Comparison of ENCODE assay signal across 19 cellular contexts in the genomic region with DNA sequence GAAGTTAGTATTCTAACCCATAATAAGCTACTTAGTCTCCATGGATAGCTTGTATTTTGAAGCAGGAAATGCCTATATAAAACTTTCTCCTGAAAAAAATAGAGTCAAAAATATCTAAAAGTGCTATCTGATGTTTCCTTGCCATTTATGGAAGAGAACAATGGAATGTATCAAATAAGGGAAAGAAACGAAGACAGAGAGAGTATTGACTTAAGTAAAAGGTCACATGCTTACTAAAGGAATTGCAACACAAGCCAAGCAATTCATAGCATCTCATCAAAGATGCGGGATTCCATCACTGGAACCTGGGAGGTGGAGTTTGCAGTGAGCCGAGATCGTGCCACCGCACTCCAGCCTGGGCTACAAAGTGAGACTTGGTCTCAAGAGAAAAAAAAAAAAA.
DNase-seq lines count a peak whose midpoint lies in the region; ATAC-seq, FAIRE-seq and TF ChIP-seq lines count a peak whose summit lies in the region.
"Had no signal": no experiment of that assay in that cellular context is flagged by ENCODE, and none has a peak within 500 bp of the region (broad histone marks: within the 10 kb centered on the region; RNA-seq: fewer than 3 reads in every experiment).

No MANE protein-coding gene starts in this region.

- DNase-seq in activated CD4-positive, alpha-beta T cell treated with anti-CD3 and anti-CD28 coated beads for 36 hours, result no peak
- no peak for DNase-seq in activated CD4-positive, alpha-beta T cell treated with anti-CD3 and anti-CD28 coated beads, Interleukin-2, amount 10 ng/mL, durations not matched to agents 7 days and 5 days
- DNase-seq in natural killer cell treated with Interleukin-12 subunit alpha and Interleukin-12 subunit beta and Interleukin-15 and Interleukin-18, amount 100 ng/mL, for 72 hours (ENCODE audit: low spot score), result no peak
- DNase-seq in natural killer cell (no peak), urothelium cell line (ENCODE audit: low spot score) (no peak)
- DNase-seq in activated naive CD8-positive, alpha-beta T cell treated with anti-CD3 and anti-CD28 coated beads, Interleukin-2, amount 50 U/mL, for 24 hours, result no peak
- DNase-seq in CD8-positive, alpha-beta T cell, result no peak
- DNase-seq: 8988T, Caco-2, GDM1, H9, NCI-H1436, NCI-H1930, NCI-H226, NCI-H524 treated with DMSO at 0.1 percent for 48 hours had no signal

- H3K4me1 Mint-ChIP-seq in activated CD4-positive, alpha-beta T cell treated with anti-CD3 and anti-CD28 coated beads for 36 hours, result peaks cover 81% of the 10 kb centered on the region
- peaks cover 13% of the 10 kb centered on the region for H3K4me1 Mint-ChIP-seq in activated CD4-positive, alpha-beta T cell treated with anti-CD3 and anti-CD28 coated beads, Interleukin-2, amount 10 ng/mL, durations not matched to agents 7 days and 5 days
- H3K4me1 Mint-ChIP-seq in natural killer cell treated with Interleukin-12 subunit alpha and Interleukin-12 subunit beta and Interleukin-15 and Interleukin-18, amount 100 ng/mL, for 72 hours (ENCODE audit: low read depth in 2 of 2), result peaks cover under 1 to 28% of the 10 kb centered on the region in 2 donors
- H3K4me1 Mint-ChIP-seq in natural killer cell, result peaks cover 0 to 7% of the 10 kb centered on the region in 2 donors
- H3K4me1 Mint-ChIP-seq in activated naive CD8-positive, alpha-beta T cell treated with anti-CD3 and anti-CD28 coated beads, Interleukin-2, amount 50 U/mL, for 24 hours, result peaks cover 51% of the 10 kb centered on the region
- no peaks in the 10 kb centered on the region for H3K4me1 Mint-ChIP-seq in CD8-positive, alpha-beta T cell (ENCODE audit: low read depth)

- H3K4me1 ChIP-seq in CD8-positive, alpha-beta T cell (ENCODE audit: insufficient read depth, low read length), result no peaks in the 10 kb centered on the region
- H3K4me1 ChIP-seq: Caco-2 had no signal

- no peaks in the 10 kb centered on the region for H3K9me3 Mint-ChIP-seq in activated CD4-positive, alpha-beta T cell treated with anti-CD3 and anti-CD28 coated beads for 36 hours (ENCODE audit: low read depth)
- peaks cover 3% of the 10 kb centered on the region for H3K9me3 Mint-ChIP-seq in activated CD4-positive, alpha-beta T cell treated with anti-CD3 and anti-CD28 coated beads, Interleukin-2, amount 10 ng/mL, durations not matched to agents 7 days and 5 days
- no peaks in the 10 kb centered on the region for H3K9me3 Mint-ChIP-seq in natural killer cell treated with Interleukin-12 subunit alpha and Interleukin-12 subunit beta and Interleukin-15 and Interleukin-18, amount 100 ng/mL, for 72 hours
- H3K9me3 Mint-ChIP-seq in natural killer cell, result no peaks in the 10 kb centered on the region
- no peaks in the 10 kb centered on the region for H3K9me3 Mint-ChIP-seq in activated naive CD8-positive, alpha-beta T cell treated with anti-CD3 and anti-CD28 coated beads, Interleukin-2, amount 50 U/mL, for 24 hours
- H3K9me3 Mint-ChIP-seq in CD8-positive, alpha-beta T cell, result no peaks in the 10 kb centered on the region
- H3K9me3 Mint-ChIP-seq: H9 had no signal

- CTCF ChIA-PET in activated CD4-positive, alpha-beta T cell treated with anti-CD3 and anti-CD28 coated beads for 36 hours (lab: Charles Lee), result interaction anchor here (0.7 to 2.5 kb wide), 7 partner anchors 40 to 407 kb away, joined by 3 to 10 read pairs (median 5); no protein-coding TSS in a partner anchor
- CTCF ChIA-PET in activated CD4-positive, alpha-beta T cell treated with anti-CD3 and anti-CD28 coated beads, Interleukin-2, amount 10 ng/mL, durations not matched to agents 7 days and 5 days (lab: Charles Lee), result interaction anchor here (0.6 to 1.3 kb wide), 3 partner anchors 9 to 12 kb away, joined by 3 to 5 read pairs (median 3); no protein-coding TSS in a partner anchor
- CTCF ChIA-PET in CD8-positive, alpha-beta T cell (lab: Charles Lee), result no interaction called here

- no peak for FAIRE-seq in urothelium cell line (lab: Jason Lieb, UNC)
- FAIRE-seq: GM19239 had no signal

- H3K4me3 Mint-ChIP-seq in activated CD4-positive, alpha-beta T cell treated with anti-CD3 and anti-CD28 coated beads for 36 hours, result peak overlapping the region; percentile 59
- H3K4me3 Mint-ChIP-seq in activated CD4-positive, alpha-beta T cell treated with anti-CD3 and anti-CD28 coated beads, Interleukin-2, amount 10 ng/mL, durations not matched to agents 7 days and 5 days, result no peak overlapping the region
- peak overlapping the region; percentile 43 for H3K4me3 Mint-ChIP-seq in natural killer cell treated with Interleukin-12 subunit alpha and Interleukin-12 subunit beta and Interleukin-15 and Interleukin-18, amount 100 ng/mL, for 72 hours
- no peak overlapping the region for H3K4me3 Mint-ChIP-seq in natural killer cell
- H3K4me3 Mint-ChIP-seq in activated naive CD8-positive, alpha-beta T cell treated with anti-CD3 and anti-CD28 coated beads, Interleukin-2, amount 50 U/mL, for 24 hours, result peak overlapping the region; percentile 42
- no peak overlapping the region for H3K4me3 Mint-ChIP-seq in CD8-positive, alpha-beta T cell
- H3K4me3 Mint-ChIP-seq: H9 had no signal

- ATAC-seq in activated CD4-positive, alpha-beta T cell treated with anti-CD3 and anti-CD28 coated beads for 36 hours, result no peak
- no peak for ATAC-seq in natural killer cell treated with Interleukin-12 subunit alpha and Interleukin-12 subunit beta and Interleukin-15 and Interleukin-18, amount 100 ng/mL, for 72 hours
- no peak for ATAC-seq in natural killer cell
- ATAC-seq in activated naive CD8-positive, alpha-beta T cell treated with anti-CD3 and anti-CD28 coated beads, Interleukin-2, amount 50 U/mL, for 24 hours, result no peak
- no peak for ATAC-seq in HG03025 (IDR thresholded peaks at IDR 0.05; ENCODE audit: low FRiP score, unreplicated experiment)
- no peak for ATAC-seq in CD8-positive, alpha-beta T cell

- no peaks in the 10 kb centered on the region for H3K9me3 ChIP-seq in CD8-positive, alpha-beta T cell (ENCODE audit: low read length)
- H3K9me3 ChIP-seq: Caco-2 had no signal

- POLR2A ChIA-PET in activated CD4-positive, alpha-beta T cell treated with anti-CD3 and anti-CD28 coated beads for 36 hours (lab: Charles Lee), result interaction anchor here (0.6 to 2.4 kb wide), 6 partner anchors 41 to 353 kb away, joined by 4 to 17 read pairs (median 7); a partner anchor contains a TSS
- POLR2A ChIA-PET in activated CD4-positive, alpha-beta T cell treated with anti-CD3 and anti-CD28 coated beads, Interleukin-2, amount 10 ng/mL, durations not matched to agents 7 days and 5 days (lab: Charles Lee), result interaction anchor here (0.6 kb wide), 1 partner anchor 355 kb away, joined by 3 read pairs; no protein-coding TSS in a partner anchor
- POLR2A ChIA-PET in CD8-positive, alpha-beta T cell (lab: Charles Lee), result no interaction called here

- TF ChIP-seq CTCF in natural killer cell (IDR thresholded peaks at IDR 0.05), result no peak
- TF ChIP-seq CTCF in CD8-positive, alpha-beta T cell (IDR thresholded peaks at IDR 0.05), result no peak

- intact Hi-C loops in activated CD4-positive, alpha-beta T cell treated with anti-CD3 and anti-CD28 coated beads for 36 hours (cut with DNase I, micrococcal nuclease), result loop anchor here (1.0 to 10.0 kb wide), 16 partner anchors 39 to 1041 kb away; a partner anchor contains a TSS
- intact Hi-C loops in natural killer cell (cut with micrococcal nuclease), result no loop called here
- intact Hi-C loops in CD8-positive, alpha-beta T cell (cut with DNase I, micrococcal nuclease), result no loop called here

- H3K4me3 ChIP-seq in CD8-positive, alpha-beta T cell (ENCODE audit: low read depth, low read length), result no peak overlapping the region

- H3K36me3 ChIP-seq in CD8-positive, alpha-beta T cell (ENCODE audit: insufficient read depth, low read length), result no peaks in the 10 kb centered on the region

- H3K27me3 Mint-ChIP-seq in activated CD4-positive, alpha-beta T cell treated with anti-CD3 and anti-CD28 coated beads for 36 hours, result no peaks in the 10 kb centered on the region
- no peaks in the 10 kb centered on the region for H3K27me3 Mint-ChIP-seq in activated CD4-positive, alpha-beta T cell treated with anti-CD3 and anti-CD28 coated beads, Interleukin-2, amount 10 ng/mL, durations not matched to agents 7 days and 5 days
- peaks cover 11 to 22% of the 10 kb centered on the region in 2 donors for H3K27me3 Mint-ChIP-seq in natural killer cell treated with Interleukin-12 subunit alpha and Interleukin-12 subunit beta and Interleukin-15 and Interleukin-18, amount 100 ng/mL, for 72 hours
- peaks cover 12 to 25% of the 10 kb centered on the region in 2 donors for H3K27me3 Mint-ChIP-seq in natural killer cell (ENCODE audit: low read depth in 2 of 2)
- peaks cover 6% of the 10 kb centered on the region for H3K27me3 Mint-ChIP-seq in activated naive CD8-positive, alpha-beta T cell treated with anti-CD3 and anti-CD28 coated beads, Interleukin-2, amount 50 U/mL, for 24 hours
- H3K27me3 Mint-ChIP-seq in CD8-positive, alpha-beta T cell (ENCODE audit: low read depth), result peaks cover 2% of the 10 kb centered on the region

- no peak overlapping the region for H3K27ac ChIP-seq in CD8-positive, alpha-beta T cell (ENCODE audit: low read depth, low read length)
- H3K27ac ChIP-seq: HL-60, KMS-11 had no signal

- no peaks in the 10 kb centered on the region for H3K36me3 Mint-ChIP-seq in activated CD4-positive, alpha-beta T cell treated with anti-CD3 and anti-CD28 coated beads for 36 hours (ENCODE audit: low read depth)
- H3K36me3 Mint-ChIP-seq in activated CD4-positive, alpha-beta T cell treated with anti-CD3 and anti-CD28 coated beads, Interleukin-2, amount 10 ng/mL, durations not matched to agents 7 days and 5 days (ENCODE audit: low read depth), result no peaks in the 10 kb centered on the region
- H3K36me3 Mint-ChIP-seq in natural killer cell treated with Interleukin-12 subunit alpha and Interleukin-12 subunit beta and Interleukin-15 and Interleukin-18, amount 100 ng/mL, for 72 hours, result no peaks in the 10 kb centered on the region
- H3K36me3 Mint-ChIP-seq in natural killer cell, result no peaks in the 10 kb centered on the region
- H3K36me3 Mint-ChIP-seq in activated naive CD8-positive, alpha-beta T cell treated with anti-CD3 and anti-CD28 coated beads, Interleukin-2, amount 50 U/mL, for 24 hours (ENCODE audit: low read depth), result no peaks in the 10 kb centered on the region
- no peaks in the 10 kb centered on the region for H3K36me3 Mint-ChIP-seq in CD8-positive, alpha-beta T cell

- peak overlapping the region; percentile 92 for H3K27ac Mint-ChIP-seq in activated CD4-positive, alpha-beta T cell treated with anti-CD3 and anti-CD28 coated beads for 36 hours
- H3K27ac Mint-ChIP-seq in activated CD4-positive, alpha-beta T cell treated with anti-CD3 and anti-CD28 coated beads, Interleukin-2, amount 10 ng/mL, durations not matched to agents 7 days and 5 days, result no peak overlapping the region
- H3K27ac Mint-ChIP-seq in natural killer cell treated with Interleukin-12 subunit alpha and Interleukin-12 subunit beta and Interleukin-15 and Interleukin-18, amount 100 ng/mL, for 72 hours, result peak overlapping the region in 1 of 2 donors; percentile 87
- no peak overlapping the region for H3K27ac Mint-ChIP-seq in natural killer cell
- peak overlapping the region; percentile 86 for H3K27ac Mint-ChIP-seq in activated naive CD8-positive, alpha-beta T cell treated with anti-CD3 and anti-CD28 coated beads, Interleukin-2, amount 50 U/mL, for 24 hours
- H3K27ac Mint-ChIP-seq in CD8-positive, alpha-beta T cell, result no peak overlapping the region
- H3K27ac Mint-ChIP-seq: H9 had no signal

- H3K27me3 ChIP-seq in CD8-positive, alpha-beta T cell (ENCODE audit: insufficient read depth, low read length), result no peaks in the 10 kb centered on the region

Comparison
In these comparisons a context has a peak if more than half of its experiments do, and no peak if none do; other contexts are left out.
1. H3K27ac Mint-ChIP-seq: peak in activated CD4-positive, alpha-beta T cell treated with anti-CD3 and anti-CD28 coated beads for 36 hours (single experiment) and activated naive CD8-positive, alpha-beta T cell treated with anti-CD3 and anti-CD28 coated beads, Interleukin-2, amount 50 U/mL, for 24 hours (single experiment); none in activated CD4-positive, alpha-beta T cell treated with anti-CD3 and anti-CD28 coated beads, Interleukin-2, amount 10 ng/mL, durations not matched to agents 7 days and 5 days (single experiment), natural killer cell (0 of 2) and CD8-positive, alpha-beta T cell (single experiment).
2. H3K4me3 Mint-ChIP-seq: peak in activated CD4-positive, alpha-beta T cell treated with anti-CD3 and anti-CD28 coated beads for 36 hours (single experiment), natural killer cell treated with Interleukin-12 subunit alpha and Interleukin-12 subunit beta and Interleukin-15 and Interleukin-18, amount 100 ng/mL, for 72 hours (single experiment) and activated naive CD8-positive, alpha-beta T cell treated with anti-CD3 and anti-CD28 coated beads, Interleukin-2, amount 50 U/mL, for 24 hours (single experiment); none in activated CD4-positive, alpha-beta T cell treated with anti-CD3 and anti-CD28 coated beads, Interleukin-2, amount 10 ng/mL, durations not matched to agents 7 days and 5 days (single experiment), natural killer cell (single experiment) and CD8-positive, alpha-beta T cell (single experiment).
3. intact Hi-C loops: an anchor here in activated CD4-positive, alpha-beta T cell treated with anti-CD3 and anti-CD28 coated beads for 36 hours (1.0 to 10.0 kb wide); none called in natural killer cell and CD8-positive, alpha-beta T cell.